19 cellular contexts compared by ENCODE assay signal in the genomic region with DNA sequence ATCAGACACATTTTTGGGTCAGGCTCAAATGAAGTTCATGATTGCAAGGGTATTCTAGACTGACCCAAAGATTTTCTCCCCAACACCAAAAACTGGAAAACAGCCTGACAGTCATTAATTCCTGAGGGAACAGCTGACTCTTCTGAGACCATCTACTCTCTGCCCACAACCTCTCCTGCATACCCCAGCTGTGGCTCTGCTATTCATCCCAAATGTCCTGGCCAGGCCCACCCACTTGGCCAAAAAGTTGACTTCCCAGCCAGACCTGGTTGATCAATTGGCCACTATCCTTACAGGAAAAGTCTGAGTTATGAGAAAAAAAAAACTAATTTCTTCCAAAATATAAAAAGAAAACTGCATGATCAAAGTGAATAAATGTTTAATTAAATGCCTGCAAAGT.
DNase-seq lines count a peak whose midpoint lies in the region; ATAC-seq and TF ChIP-seq lines count a peak whose summit lies in the region.
"Had no signal": no experiment of that assay in that cellular context is flagged by ENCODE, and none has a peak within 500 bp of the region (broad histone marks: within the 10 kb centered on the region; RNA-seq: fewer than 3 reads in every experiment).

No MANE protein-coding gene starts in this region.

- H3K27ac ChIP-seq in MM.1S (ENCODE audit: low read length) (no peak overlapping the region; the same call in 1 of the 2 replicates), mesenchymal stem cell (ENCODE audit: low read length, poor library complexity, severe bottlenecking) (no peak overlapping the region), thyroid gland (no peak overlapping the region)
- H3K27ac ChIP-seq: C4-2B, SJSA1 had no signal

- no peak overlapping the region for H2BK120ac ChIP-seq in mesenchymal stem cell (ENCODE audit: low read depth, low read length)

- H3K18ac ChIP-seq in mesenchymal stem cell (ENCODE audit: low read depth in 1 of 2, low read length in 2 of 2) = peak overlapping the region in 1 of 2 experiments; percentile 6

- no peaks in the 10 kb centered on the region for H3K9me3 Mint-ChIP-seq in stimulated activated naive B cell treated with anti-CD40 and anti-IgM and Interleukin-4, amounts not matched to agents 10 μg/mL and 1 μg/mL and 100 μg/mL, for 72 hours
- H3K9me3 Mint-ChIP-seq: GM23338 had no signal

- intact Hi-C loops in thyroid gland (cut with DNase I) = loop anchor here (10.0 kb wide), 1 partner anchor 88 kb away; no protein-coding TSS in a partner anchor

- H3K9me2 ChIP-seq in MM.1S (replicated peaks; ENCODE audit: insufficient read depth, low read length) = no peaks in the 10 kb centered on the region

- no peak overlapping the region for H2AFZ ChIP-seq in MM.1S (ENCODE audit: low read length)
- H2AFZ ChIP-seq in mesenchymal stem cell (ENCODE audit: low read depth, low read length) = no peak overlapping the region
- H2AFZ ChIP-seq: GM23338 had no signal

- ATAC-seq in stimulated activated naive B cell treated with anti-CD40 and anti-IgM and Interleukin-4, amounts not matched to agents 10 μg/mL and 1 μg/mL and 100 μg/mL, for 72 hours (replicated peaks) = no peak
- ATAC-seq in GM18867 (IDR thresholded peaks at IDR 0.05; ENCODE audit: unreplicated experiment) = no peak
- ATAC-seq: GM23338 had no signal

- H3K4me3 ChIP-seq in MM.1S (ENCODE audit: low read length) (no peak overlapping the region), mesenchymal stem cell (ENCODE audit: insufficient read depth in 1 of 2, low read depth in 1 of 2, low read length in 2 of 2) (no peak overlapping the region), thyroid gland (replicated peaks in 1 of 3) (no peak overlapping the region)
- H3K4me3 ChIP-seq: GM23338, HAP-1, SJSA1 had no signal

- H3K79me2 ChIP-seq in MM.1S (ENCODE audit: low read length) = peaks cover 23% of the 10 kb centered on the region

- peaks cover 34 to 45% of the 10 kb centered on the region in 2 donors for H3K4me1 Mint-ChIP-seq in stimulated activated naive B cell treated with anti-CD40 and anti-IgM and Interleukin-4, amounts not matched to agents 10 μg/mL and 1 μg/mL and 100 μg/mL, for 72 hours
- H3K4me1 Mint-ChIP-seq: GM23338 had no signal

- H3K9me3 ChIP-seq in MM.1S (replicated peaks; ENCODE audit: insufficient read depth, low read length) (no peaks in the 10 kb centered on the region), mesenchymal stem cell (ENCODE audit: control insufficient read depth, low read length) (no peaks in the 10 kb centered on the region), thyroid gland (no peaks in the 10 kb centered on the region)
- H3K9me3 ChIP-seq: HAP-1, SJSA1 had no signal

- no peaks in the 10 kb centered on the region for H3K27me3 Mint-ChIP-seq in stimulated activated naive B cell treated with anti-CD40 and anti-IgM and Interleukin-4, amounts not matched to agents 10 μg/mL and 1 μg/mL and 100 μg/mL, for 72 hours

- H3K4me1 ChIP-seq in MM.1S (ENCODE audit: low read length) (peaks cover 58% of the 10 kb centered on the region), mesenchymal stem cell (ENCODE audit: control insufficient read depth, insufficient read depth, low read depth, low read length) (peaks cover 24% of the 10 kb centered on the region), thyroid gland (peaks cover 38 to 44% of the 10 kb centered on the region in 2 donors)
- H3K4me1 ChIP-seq: HAP-1 had no signal

- peak; percentile 33 for DNase-seq in activated CD8-positive, alpha-beta memory T cell treated with anti-CD3 and anti-CD28 coated beads for 24 hours
- no peak for DNase-seq in activated CD8-positive, alpha-beta memory T cell treated with anti-CD3 and anti-CD28 coated beads, Interleukin-2, amount 50 U/mL, for 48 hours
- DNase-seq in MM.1S (no peak), mesenchymal stem cell (no peak), thyroid gland (no peak)
- no peak for DNase-seq in stimulated activated naive B cell treated with anti-CD40 and anti-IgM and Interleukin-4, amounts not matched to agents 10 μg/mL and 1 μg/mL and 100 μg/mL, for 72 hours
- DNase-seq: KBM-7, NCI-H1092 treated with DMSO at 0.1 percent for 48 hours, NCI-H1436 treated with DMSO at 0.1 percent for 48 hours, NCI-H1930, NCI-H226, NCI-H510A treated with DMSO at 0.1 percent for 48 hours, NCI-H748 treated with DMSO at 0.1 percent for 48 hours, OCI-M1 had no signal

- H3K9ac ChIP-seq in MM.1S (ENCODE audit: low read length) (no peak overlapping the region), mesenchymal stem cell (ENCODE audit: low read length) (no peak overlapping the region)

- H3K27me3 ChIP-seq in MM.1S (replicated peaks; ENCODE audit: insufficient read depth, low read length) = no peaks in the 10 kb centered on the region
- no peaks in the 10 kb centered on the region for H3K27me3 ChIP-seq in mesenchymal stem cell (ENCODE audit: control insufficient read depth in 1 of 2, insufficient read depth in 1 of 2, low read length in 2 of 2)
- no peaks in the 10 kb centered on the region for H3K27me3 ChIP-seq in thyroid gland
- H3K27me3 ChIP-seq: SJSA1 had no signal

- H3K36me3 ChIP-seq in MM.1S (replicated peaks; ENCODE audit: insufficient read depth, low read length) = no peaks in the 10 kb centered on the region
- H3K36me3 ChIP-seq in mesenchymal stem cell (ENCODE audit: control insufficient read depth in 1 of 2, insufficient read depth in 2 of 2, low read depth in 1 of 2, low read length in 2 of 2) = no peaks in the 10 kb centered on the region
- H3K36me3 ChIP-seq in thyroid gland = no peaks in the 10 kb centered on the region
- H3K36me3 ChIP-seq: HAP-1, SJSA1 had no signal

- no peak overlapping the region for H3K4me3 Mint-ChIP-seq in stimulated activated naive B cell treated with anti-CD40 and anti-IgM and Interleukin-4, amounts not matched to agents 10 μg/mL and 1 μg/mL and 100 μg/mL, for 72 hours
- H3K4me3 Mint-ChIP-seq: GM23338 had no signal

- peak overlapping the region; percentile 29 for H4K8ac ChIP-seq in mesenchymal stem cell (ENCODE audit: low read length)

- TF ChIP-seq CTCF in MM.1S (IDR thresholded peaks at IDR 0.05; ENCODE audit: low read length) (no peak), thyroid gland (IDR thresholded peaks at IDR 0.05) (no peak)

- H3K4me2 ChIP-seq in MM.1S (ENCODE audit: low read depth, low read length) (0 out of 2 replicates have a peak overlapping the region, but pooled peaks have one; percentile 6), mesenchymal stem cell (ENCODE audit: low read length, poor library complexity, severe bottlenecking) (no peak overlapping the region)
- H3K4me2 ChIP-seq: GM23338 had no signal

- H2AK5ac ChIP-seq in mesenchymal stem cell (ENCODE audit: low read length, severe bottlenecking) = no peak overlapping the region

- no peaks in the 10 kb centered on the region for H3K36me3 Mint-ChIP-seq in stimulated activated naive B cell treated with anti-CD40 and anti-IgM and Interleukin-4, amounts not matched to agents 10 μg/mL and 1 μg/mL and 100 μg/mL, for 72 hours

- TF ChIP-seq POLR2A in thyroid gland (IDR thresholded peaks at IDR 0.05) = no peak

- peak overlapping the region in 1 of 2 experiments; percentile 63 for H2BK12ac ChIP-seq in mesenchymal stem cell (ENCODE audit: low read length in 2 of 2)

- no peak overlapping the region for H3K4ac ChIP-seq in mesenchymal stem cell (ENCODE audit: low read depth in 1 of 2, low read length in 2 of 2)

- no peak overlapping the region for H2BK15ac ChIP-seq in mesenchymal stem cell (ENCODE audit: low read depth, poor library complexity, severe bottlenecking)

- no peak overlapping the region for H2BK5ac ChIP-seq in mesenchymal stem cell (ENCODE audit: low read depth, low read length, poor library complexity, severe bottlenecking)

- no peak overlapping the region for H3K23ac ChIP-seq in mesenchymal stem cell (ENCODE audit: low read length in 2 of 2)

- no peaks in the 10 kb centered on the region for H4K20me1 ChIP-seq in MM.1S (ENCODE audit: insufficient read depth, low read length)

- H3K79me1 ChIP-seq in mesenchymal stem cell (replicated peaks; ENCODE audit: low read length, poor library complexity, severe bottlenecking) = no peaks in the 10 kb centered on the region

- no peak overlapping the region for H4K91ac ChIP-seq in mesenchymal stem cell (ENCODE audit: low read length)

- peaks cover 34% of the 10 kb centered on the region for H3F3A ChIP-seq in MM.1S (ENCODE audit: insufficient read depth, low read length)

- peak overlapping the region; percentile 27 for H3K27ac Mint-ChIP-seq in stimulated activated naive B cell treated with anti-CD40 and anti-IgM and Interleukin-4, amounts not matched to agents 10 μg/mL and 1 μg/mL and 100 μg/mL, for 72 hours
- H3K27ac Mint-ChIP-seq: GM23338 had no signal

- no peak overlapping the region for H3K14ac ChIP-seq in mesenchymal stem cell (ENCODE audit: low read length in 2 of 2)
